Comparison of ENCODE assay signal across 16 cellular contexts in genomic region chr12:59079029-59079428, GRCh38.
A peak's percentile ranks its signal among the peaks of the same experiment; 100 is the strongest.
DNase-seq lines count a peak whose midpoint lies in the region; ATAC-seq and TF ChIP-seq lines count a peak whose summit lies in the region.
"Had no signal": no experiment of that assay in that cellular context is flagged by ENCODE, and none has a peak within 500 bp of the region (broad histone marks: within the 10 kb centered on the region; RNA-seq: fewer than 3 reads in every experiment).

No MANE protein-coding gene starts in this region.

- no peak overlapping the region for H4K5ac ChIP-seq in H9 (ENCODE audit: insufficient read length, low read depth, low read length)

- H3K9me3 Mint-ChIP-seq in neural progenitor cell (no peaks in the 10 kb centered on the region), H9 (no peaks in the 10 kb centered on the region)
- H3K9me3 Mint-ChIP-seq: activated naive CD8-positive, alpha-beta T cell treated with anti-CD3 and anti-CD28 coated beads, Interleukin-2, amount 50 U/mL, for 24 hours had no signal

- no peak overlapping the region for H3K14ac ChIP-seq in H9 (ENCODE audit: insufficient read depth, low read length)

- no peaks in the 10 kb centered on the region for H3K27me3 ChIP-seq in neural progenitor cell
- H3K27me3 ChIP-seq in H9 (ENCODE audit: insufficient read depth, low read length) = no peaks in the 10 kb centered on the region
- no peaks in the 10 kb centered on the region for H3K27me3 ChIP-seq in MM.1S (replicated peaks; ENCODE audit: insufficient read depth, low read length)
- H3K27me3 ChIP-seq: cardiac muscle cell had no signal

- no peaks in the 10 kb centered on the region for H3K23me2 ChIP-seq in H9 (ENCODE audit: insufficient read length, low read depth, low read length, poor library complexity, severe bottlenecking)

- no peak overlapping the region for H3K4me2 ChIP-seq in neural progenitor cell
- no peak overlapping the region for H3K4me2 ChIP-seq in H9 (ENCODE audit: insufficient read depth, insufficient read length, low read length)
- H3K4me2 ChIP-seq in MM.1S (ENCODE audit: low read depth, low read length) = no peak overlapping the region

- no peak overlapping the region for H2BK20ac ChIP-seq in H9 (ENCODE audit: low read depth, low read length, poor library complexity, severe bottlenecking)

- no peak overlapping the region for H3K9ac ChIP-seq in neural progenitor cell
- no peak overlapping the region for H3K9ac ChIP-seq in H9 (ENCODE audit: extremely low read depth, insufficient read length, low read length)
- no peak overlapping the region for H3K9ac ChIP-seq in MM.1S (ENCODE audit: low read length)

- no peak overlapping the region for H2BK15ac ChIP-seq in H9 (ENCODE audit: low read depth, low read length)

- H3K9me3 ChIP-seq in neural progenitor cell (ENCODE audit: low read depth) = no peaks in the 10 kb centered on the region
- H3K9me3 ChIP-seq in H9 (ENCODE audit: control insufficient read depth, low read depth, low read length) = no peaks in the 10 kb centered on the region
- H3K9me3 ChIP-seq in MM.1S (replicated peaks; ENCODE audit: insufficient read depth, low read length) = no peaks in the 10 kb centered on the region
- H3K9me3 ChIP-seq: Caco-2 had no signal

- H2BK120ac ChIP-seq in H9 (ENCODE audit: low read depth, low read length, poor library complexity, severe bottlenecking) = no peak overlapping the region

- H3K27ac ChIP-seq in epithelial cell of prostate = peak overlapping the region; percentile 92
- H3K27ac ChIP-seq in neural progenitor cell = no peak overlapping the region
- H3K27ac ChIP-seq in H9 (ENCODE audit: insufficient read length, low read depth, low read length) = no peak overlapping the region
- H3K27ac ChIP-seq in MM.1S (ENCODE audit: low read length) = no peak overlapping the region
- H3K27ac ChIP-seq: cardiac muscle cell had no signal

- H3K79me2 ChIP-seq in neural progenitor cell (ENCODE audit: low read depth) (no peaks in the 10 kb centered on the region), H9 (ENCODE audit: insufficient read depth, low read length) (no peaks in the 10 kb centered on the region), MM.1S (ENCODE audit: low read length) (no peaks in the 10 kb centered on the region)

- peak overlapping the region; percentile 9 for H2AFZ ChIP-seq in neural progenitor cell (replicated peaks)
- H2AFZ ChIP-seq in H9 (ENCODE audit: low read length) = no peak overlapping the region
- no peak overlapping the region for H2AFZ ChIP-seq in MM.1S (ENCODE audit: low read length)

- DNase-seq in HPDE6-E6E7 (ENCODE audit: extremely low spot score) = peak; percentile 15
- DNase-seq in OCI-M1 (lab: John Stamatoyannopoulos, UW) = peak; percentile 16
- peak; percentile 79 for DNase-seq in epithelial cell of prostate (ENCODE audit: low read depth, low spot score)
- no peak for DNase-seq in neural progenitor cell (ENCODE audit: low spot score)
- no peak for DNase-seq in H9
- no peak for DNase-seq in MM.1S
- DNase-seq: activated naive CD8-positive, alpha-beta T cell treated with anti-CD3 and anti-CD28 coated beads, Interleukin-2, amount 50 U/mL, for 24 hours; Caco-2; NCI-H1105 treated with DMSO at 0.1 percent for 48 hours; NCI-H748 treated with DMSO at 0.1 percent for 48 hours; small intestine; T-helper 1 cell had no signal

- H3T11ph ChIP-seq in H9 (ENCODE audit: low read length) = no peak overlapping the region

- H4K91ac ChIP-seq in H9 (ENCODE audit: insufficient read length, low read depth, low read length) = no peak overlapping the region

- peaks cover 2% of the 10 kb centered on the region for H3K27me3 Mint-ChIP-seq in neural progenitor cell (ENCODE audit: insufficient read depth, low read depth)
- H3K27me3 Mint-ChIP-seq in H9 (ENCODE audit: low read depth) = no peaks in the 10 kb centered on the region

- ATAC-seq in GM19324 (IDR thresholded peaks at IDR 0.05; ENCODE audit: low FRiP score, unreplicated experiment) (no peak), HG03025 (IDR thresholded peaks at IDR 0.05; ENCODE audit: low FRiP score, unreplicated experiment) (no peak)
- ATAC-seq: activated naive CD8-positive, alpha-beta T cell treated with anti-CD3 and anti-CD28 coated beads, Interleukin-2, amount 50 U/mL, for 24 hours; left lobe of liver had no signal

- no CpG with 5 or more reads among the region's 3 CpGs for WGBS in H9 (ENCODE audit: extremely low coverage, insufficient read length, low lambda C conversion rate)

- no peaks in the 10 kb centered on the region for H3K9me2 ChIP-seq in MM.1S (replicated peaks; ENCODE audit: insufficient read depth, low read length)

- H2BK5ac ChIP-seq in H9 (ENCODE audit: insufficient read length, low read length) = no peak overlapping the region

- no peak overlapping the region for H3K23ac ChIP-seq in H9 (ENCODE audit: insufficient read length, low read depth, low read length)

- no peaks in the 10 kb centered on the region for H4K20me1 ChIP-seq in neural progenitor cell (ENCODE audit: low read depth)
- no peaks in the 10 kb centered on the region for H4K20me1 ChIP-seq in H9 (ENCODE audit: control insufficient read depth, insufficient read depth, insufficient read length)
- H4K20me1 ChIP-seq in MM.1S (ENCODE audit: insufficient read depth, low read length) = no peaks in the 10 kb centered on the region

- H3K56ac ChIP-seq in H9 (ENCODE audit: insufficient read length, low read depth, low read length) = no peak overlapping the region

- H3F3A ChIP-seq in neural progenitor cell (ENCODE audit: low read depth) = no peaks in the 10 kb centered on the region
- no peaks in the 10 kb centered on the region for H3F3A ChIP-seq in MM.1S (ENCODE audit: insufficient read depth, low read length)

- no peak for TF ChIP-seq CTCF in neural progenitor cell (IDR thresholded peaks at IDR 0.05)
- no peak for TF ChIP-seq CTCF in H9 (conservative IDR thresholded peaks at IDR 0.05)
- TF ChIP-seq CTCF in MM.1S (IDR thresholded peaks at IDR 0.05; ENCODE audit: low read length) = no peak

- H3K4me1 ChIP-seq in neural progenitor cell = peaks cover 23% of the 10 kb centered on the region
- no peaks in the 10 kb centered on the region for H3K4me1 ChIP-seq in H9 (ENCODE audit: insufficient read depth, low read length)
- H3K4me1 ChIP-seq in MM.1S (ENCODE audit: low read length) = no peaks in the 10 kb centered on the region
- H3K4me1 ChIP-seq: Caco-2 had no signal

- H3K36me3 Mint-ChIP-seq in neural progenitor cell = no peaks in the 10 kb centered on the region
- H3K36me3 Mint-ChIP-seq in H9 (ENCODE audit: insufficient read depth in 1 of 3, low read depth in 3 of 3) = no peaks in the 10 kb centered on the region

- H3K4me1 Mint-ChIP-seq in neural progenitor cell (peaks cover 39% of the 10 kb centered on the region), H9 (peaks cover 2 to 4% of the 10 kb centered on the region in 2 experiments; a peak in 3 of 4 replicates)
- H3K4me1 Mint-ChIP-seq: activated naive CD8-positive, alpha-beta T cell treated with anti-CD3 and anti-CD28 coated beads, Interleukin-2, amount 50 U/mL, for 24 hours had no signal

- H2AK5ac ChIP-seq in H9 (ENCODE audit: insufficient read length, low read length) = no peak overlapping the region

- H4K8ac ChIP-seq in H9 (replicated peaks; ENCODE audit: insufficient read length, low read depth, low read length) = no peak overlapping the region

- no peak overlapping the region for H3K4ac ChIP-seq in H9 (ENCODE audit: low read depth, low read length)

- H3K4me3 ChIP-seq in neural progenitor cell (no peak overlapping the region), MM.1S (ENCODE audit: low read length) (no peak overlapping the region)
- H3K4me3 ChIP-seq: cardiac muscle cell had no signal

- H3K36me3 ChIP-seq in neural progenitor cell (no peaks in the 10 kb centered on the region), MM.1S (replicated peaks; ENCODE audit: insufficient read depth, low read length) (no peaks in the 10 kb centered on the region)
- H3K36me3 ChIP-seq: cardiac muscle cell had no signal

- H3K18ac ChIP-seq in H9 (ENCODE audit: insufficient read length, low read depth, low read length) = no peak overlapping the region

- no peak overlapping the region for H3K4me3 Mint-ChIP-seq in neural progenitor cell
- H3K4me3 Mint-ChIP-seq in H9 = no peak overlapping the region
- H3K4me3 Mint-ChIP-seq: activated naive CD8-positive, alpha-beta T cell treated with anti-CD3 and anti-CD28 coated beads, Interleukin-2, amount 50 U/mL, for 24 hours had no signal

- H2BK12ac ChIP-seq in H9 (ENCODE audit: insufficient read length, low read depth, low read length) = no peak overlapping the region

- H3K27ac Mint-ChIP-seq in neural progenitor cell (no peak overlapping the region), H9 (no peak overlapping the region; a peak in 1 of 7 replicates)
- H3K27ac Mint-ChIP-seq: activated naive CD8-positive, alpha-beta T cell treated with anti-CD3 and anti-CD28 coated beads, Interleukin-2, amount 50 U/mL, for 24 hours had no signal

- H3K79me1 ChIP-seq in H9 (ENCODE audit: insufficient read depth, low read depth, low read length, poor library complexity, severe bottlenecking) = no peaks in the 10 kb centered on the region

Comparison
In these comparisons a context has a peak if more than half of its experiments do, and no peak if none do; other contexts are left out.
1. DNase-seq: peak in HPDE6-E6E7 (single experiment), OCI-M1 (single experiment) and epithelial cell of prostate (single experiment); none in neural progenitor cell (single experiment), H9 (single experiment) and MM.1S (single experiment).